18 cellular contexts compared by ENCODE assay signal in genomic region chr3:14909250-14909649, GRCh38. TPM values are rescaled to one million over a fixed set of nuclear protein-coding genes. Genes with fewer than 3 reads are reported as not detected.
DNase-seq lines count a peak whose midpoint lies in the region; ATAC-seq and TF ChIP-seq lines count a peak whose summit lies in the region.
"Had no signal": no experiment of that assay in that cellular context is flagged by ENCODE, and none has a peak within 500 bp of the region (broad histone marks: within the 10 kb centered on the region; RNA-seq: fewer than 3 reads in every experiment).

No MANE protein-coding gene starts in this region.

- peaks cover 18% of the 10 kb centered on the region for H3K27me3 Mint-ChIP-seq in endothelial cell (ENCODE audit: unreplicated experiment)

- no peaks in the 10 kb centered on the region for H3K4me1 Mint-ChIP-seq in endothelial cell (ENCODE audit: unreplicated experiment)
- H3K4me1 Mint-ChIP-seq: CD14-positive monocyte; CD4-positive, alpha-beta memory T cell; CD4-positive, CD25-positive, alpha-beta regulatory T cell; CD8-positive, alpha-beta memory T cell had no signal

- peaks cover 60% of the 10 kb centered on the region for H3K36me3 Mint-ChIP-seq in endothelial cell (ENCODE audit: low read depth, unreplicated experiment)
- H3K36me3 Mint-ChIP-seq: CD14-positive monocyte; CD4-positive, CD25-positive, alpha-beta regulatory T cell; CD8-positive, alpha-beta memory T cell had no signal

- peak overlapping the region; percentile 56 for H3K4me3 Mint-ChIP-seq in endothelial cell (ENCODE audit: unreplicated experiment)
- H3K4me3 Mint-ChIP-seq: CD14-positive monocyte; CD4-positive, alpha-beta memory T cell; CD4-positive, CD25-positive, alpha-beta regulatory T cell; CD8-positive, alpha-beta memory T cell had no signal

- no peak overlapping the region for H3K27ac Mint-ChIP-seq in endothelial cell (ENCODE audit: unreplicated experiment)
- H3K27ac Mint-ChIP-seq: CD4-positive, alpha-beta memory T cell; CD4-positive, CD25-positive, alpha-beta regulatory T cell; CD8-positive, alpha-beta memory T cell had no signal

- no peak for TF ChIP-seq CTCF in endothelial cell (IDR thresholded peaks at IDR 0.05; ENCODE audit: unreplicated experiment)

- H3K9me3 Mint-ChIP-seq in endothelial cell (ENCODE audit: unreplicated experiment) = no peaks in the 10 kb centered on the region

- intact Hi-C loops in left colon (cut with DNase I, micrococcal nuclease) = no loop called here

- DNase-seq in MV-4-11 (lab: John Stamatoyannopoulos, UW) (peak; percentile 8), endothelial cell (ENCODE audit: low spot score) (no peak), left colon (no peak), hepatic stellate cell (ENCODE audit: low spot score) (no peak), D341Med (ENCODE audit: low spot score) (no peak), NCI-H510A (lab: John Stamatoyannopoulos, UW) (no peak), NCI-H82 treated with DMSO at 0.1 percent for 48 hours (lab: John Stamatoyannopoulos, UW; ENCODE audit: unreplicated experiment) (no peak)
- DNase-seq: 8988T; ACHN; BE2C; C1 segment of cervical spinal cord; CD4-positive, alpha-beta memory T cell; CD4-positive, CD25-positive, alpha-beta regulatory T cell; CD8-positive, alpha-beta memory T cell; COR-L47; DMS79 treated with DMSO at 0.1 percent for 48 hours; GF-D8 had no signal

- peak; percentile 73 for ATAC-seq in left colon

RNA-seq across cellular contexts. Expression of gene NR2C2, which starts 38.1 kb away (rescaled TPM):
- total RNA-seq in endothelial cell (ENCODE audit: unreplicated experiment) (49.1 TPM), left colon (10 to 100 TPM; 41.8 to 43.6 TPM)
